13 cellular contexts compared by ENCODE assay signal in genomic region chr13:109203587-109203986, GRCh38.
DNase-seq lines count a peak whose midpoint lies in the region; ATAC-seq and TF ChIP-seq lines count a peak whose summit lies in the region.
"Had no signal": no experiment of that assay in that cellular context is flagged by ENCODE, and none has a peak within 500 bp of the region (broad histone marks: within the 10 kb centered on the region; RNA-seq: fewer than 3 reads in every experiment).

No MANE protein-coding gene starts in this region.

- H2AK5ac ChIP-seq in mesenchymal stem cell (ENCODE audit: low read length, severe bottlenecking) = no peak overlapping the region

- peak overlapping the region in 1 of 2 experiments; percentile 16 for H3K18ac ChIP-seq in mesenchymal stem cell (ENCODE audit: low read depth in 1 of 2, low read length in 2 of 2)

- no peaks in the 10 kb centered on the region for H3F3A ChIP-seq in GM23248 (ENCODE audit: insufficient read depth)
- no peaks in the 10 kb centered on the region for H3F3A ChIP-seq in MM.1S (ENCODE audit: insufficient read depth, low read length)

- H3K36me3 ChIP-seq in GM23248 (ENCODE audit: low read depth) = no peaks in the 10 kb centered on the region
- H3K36me3 ChIP-seq in MM.1S (replicated peaks; ENCODE audit: insufficient read depth, low read length) = no peaks in the 10 kb centered on the region
- H3K36me3 ChIP-seq in mesenchymal stem cell (ENCODE audit: control insufficient read depth in 1 of 2, insufficient read depth in 2 of 2, low read depth in 1 of 2, low read length in 2 of 2) = no peaks in the 10 kb centered on the region

- ATAC-seq in GM21529 (IDR thresholded peaks at IDR 0.05; ENCODE audit: unreplicated experiment) = no peak
- ATAC-seq: CD8-positive, alpha-beta T cell had no signal

- TF ChIP-seq CTCF in MM.1S (IDR thresholded peaks at IDR 0.05; ENCODE audit: low read length) (no peak), GM20000 (IDR thresholded peaks at IDR 0.05; ENCODE audit: extremely low read depth, missing control alignments) (no peak)

- no peak overlapping the region for H3K4ac ChIP-seq in mesenchymal stem cell (ENCODE audit: low read depth in 1 of 2, low read length in 2 of 2)

- 61 to 65% methylated on average over 3 of the region's 3 CpGs for WGBS in GM23248 (ENCODE audit: low coverage in 1 of 2, low lambda C conversion rate in 2 of 2, missing lambda C conversion rate in 2 of 2), 2 experiments
- WGBS in mesenchymal stem cell = 96% methylated on average over 3 of the region's 3 CpGs

- no peak overlapping the region for H3K9ac ChIP-seq in GM23248
- H3K9ac ChIP-seq in MM.1S (ENCODE audit: low read length) = no peak overlapping the region
- H3K9ac ChIP-seq in mesenchymal stem cell (ENCODE audit: low read length) = no peak overlapping the region
- H3K9ac ChIP-seq: KMS-11 had no signal

- H3K14ac ChIP-seq in mesenchymal stem cell (ENCODE audit: low read length in 2 of 2) = no peak overlapping the region

- H3K27ac ChIP-seq in GM23248 (no peak overlapping the region), MM.1S (ENCODE audit: low read length) (peak overlapping the region; percentile 12; the same call in 1 of the 2 replicates), mesenchymal stem cell (ENCODE audit: low read length, poor library complexity, severe bottlenecking) (no peak overlapping the region)
- H3K27ac ChIP-seq: KMS-11 had no signal

- H4K20me1 ChIP-seq in GM23248 (ENCODE audit: insufficient read depth) (no peaks in the 10 kb centered on the region), MM.1S (ENCODE audit: insufficient read depth, low read length) (no peaks in the 10 kb centered on the region)

- no peaks in the 10 kb centered on the region for H3K9me2 ChIP-seq in GM23248 (ENCODE audit: insufficient read depth)
- no peaks in the 10 kb centered on the region for H3K9me2 ChIP-seq in MM.1S (replicated peaks; ENCODE audit: insufficient read depth, low read length)

- peak overlapping the region; percentile 47 for H4K8ac ChIP-seq in mesenchymal stem cell (ENCODE audit: low read length)

- in situ Hi-C loops in GM23248 (cut with MboI) = no loop called here

- H2AFZ ChIP-seq in GM23248 (peak overlapping the region; percentile 39), MM.1S (ENCODE audit: low read length) (no peak overlapping the region; the same call in 1 of the 2 replicates), mesenchymal stem cell (ENCODE audit: low read depth, low read length) (no peak overlapping the region)

- peak overlapping the region in 1 of 2 experiments; percentile 33 for H2BK12ac ChIP-seq in mesenchymal stem cell (ENCODE audit: low read length in 2 of 2)

- no peak overlapping the region for H2BK5ac ChIP-seq in mesenchymal stem cell (ENCODE audit: low read depth, low read length, poor library complexity, severe bottlenecking)

- no peaks in the 10 kb centered on the region for H3K27me3 ChIP-seq in GM23248 (replicated peaks; ENCODE audit: insufficient read depth)
- H3K27me3 ChIP-seq in MM.1S (replicated peaks; ENCODE audit: insufficient read depth, low read length) = no peaks in the 10 kb centered on the region
- H3K27me3 ChIP-seq in mesenchymal stem cell (ENCODE audit: control insufficient read depth in 1 of 2, insufficient read depth in 1 of 2, low read length in 2 of 2) = no peaks in the 10 kb centered on the region

- H3K23ac ChIP-seq in mesenchymal stem cell (ENCODE audit: low read length in 2 of 2) = no peak overlapping the region

- H2BK120ac ChIP-seq in mesenchymal stem cell (ENCODE audit: low read depth, low read length) = no peak overlapping the region

- no peaks in the 10 kb centered on the region for H3K9me3 ChIP-seq in GM23248 (ENCODE audit: low read depth)
- H3K9me3 ChIP-seq in MM.1S (replicated peaks; ENCODE audit: insufficient read depth, low read length) = no peaks in the 10 kb centered on the region
- no peaks in the 10 kb centered on the region for H3K9me3 ChIP-seq in mesenchymal stem cell (ENCODE audit: control insufficient read depth, low read length)

- no peak overlapping the region for H2BK15ac ChIP-seq in mesenchymal stem cell (ENCODE audit: low read depth, poor library complexity, severe bottlenecking)

- H3K4me1 ChIP-seq in GM23248 (ENCODE audit: insufficient read depth) = peaks cover 13% of the 10 kb centered on the region
- peaks cover 3% of the 10 kb centered on the region for H3K4me1 ChIP-seq in MM.1S (ENCODE audit: low read length)
- H3K4me1 ChIP-seq in mesenchymal stem cell (ENCODE audit: control insufficient read depth, insufficient read depth, low read depth, low read length) = no peaks in the 10 kb centered on the region

- no peak overlapping the region for H3K4me3 ChIP-seq in GM23248
- no peak overlapping the region for H3K4me3 ChIP-seq in MM.1S (ENCODE audit: low read length)
- H3K4me3 ChIP-seq in mesenchymal stem cell (ENCODE audit: insufficient read depth in 1 of 2, low read depth in 1 of 2, low read length in 2 of 2) = no peak overlapping the region

- H3K4me2 ChIP-seq in GM23248 (ENCODE audit: unreplicated experiment) (no peak overlapping the region), MM.1S (ENCODE audit: low read depth, low read length) (peak overlapping the region; percentile 36), mesenchymal stem cell (ENCODE audit: low read length, poor library complexity, severe bottlenecking) (no peak overlapping the region)
- H3K4me2 ChIP-seq: KMS-11 had no signal

- DNase-seq in GM23248 = no peak
- no peak for DNase-seq in MM.1S
- no peak for DNase-seq in mesenchymal stem cell
- DNase-seq in HuH-7.5 (ENCODE audit: low spot score) = no peak
- DNase-seq in GM20000 (ENCODE audit: low spot score) = no peak
- DNase-seq in activated CD8-positive, alpha-beta memory T cell treated with anti-CD3 and anti-CD28 coated beads for 24 hours = no peak
- DNase-seq: CD8-positive, alpha-beta T cell; COR-L47; DMS79 treated with DMSO at 0.1 percent for 48 hours; EL; HCEC 1CT had no signal

- no peaks in the 10 kb centered on the region for H3K79me1 ChIP-seq in mesenchymal stem cell (replicated peaks; ENCODE audit: low read length, poor library complexity, severe bottlenecking)

- no peak overlapping the region for H4K91ac ChIP-seq in mesenchymal stem cell (ENCODE audit: low read length)

- no peaks in the 10 kb centered on the region for H3K79me2 ChIP-seq in GM23248 (ENCODE audit: insufficient read depth)
- no peaks in the 10 kb centered on the region for H3K79me2 ChIP-seq in MM.1S (ENCODE audit: low read length)
